In genomic region chr17:20263595-20263994, GRCh38 we compare ENCODE assay signal across 13 cellular contexts.
DNase-seq lines count a peak whose midpoint lies in the region; ATAC-seq and TF ChIP-seq lines count a peak whose summit lies in the region.
"Had no signal": no experiment of that assay in that cellular context is flagged by ENCODE, and none has a peak within 500 bp of the region (broad histone marks: within the 10 kb centered on the region; RNA-seq: fewer than 3 reads in every experiment).

No MANE protein-coding gene starts in this region.

- H3K9ac ChIP-seq in HUES48 (ENCODE audit: low read depth, low read length): no peak overlapping the region

- no peaks in the 10 kb centered on the region for H3K27me3 Mint-ChIP-seq in CD4-positive, alpha-beta T cell

- peak overlapping the region; percentile 25 for H3K4me3 Mint-ChIP-seq in CD4-positive, alpha-beta T cell
- H3K4me3 Mint-ChIP-seq: activated T-helper 1 cell treated with anti-CD3 and anti-CD28 coated beads, Interleukin-12 subunit alpha, Interleukin-12 subunit beta, Interleukin-2, Interleukin-4 antibody, amounts not matched to agents 30 ng/mL and 10 ng/mL and 1 ng/mL, durations not matched to agents 14 hours and 24 hours and 36 hours had no signal

- no peak for TF ChIP-seq CTCF in CD4-positive, alpha-beta T cell (IDR thresholded peaks at IDR 0.05)

- intact Hi-C loops in CD4-positive, alpha-beta T cell (cut with DNase I, micrococcal nuclease): no loop called here

- no peak overlapping the region for H3K27ac ChIP-seq in CD4-positive, alpha-beta T cell (ENCODE audit: low read depth, low read length)
- H3K27ac ChIP-seq in HUES48 (ENCODE audit: low read depth, low read length): peak overlapping the region; percentile 45
- H3K27ac ChIP-seq: HL-60, neutrophil, VCaP had no signal

- H3K4me3 ChIP-seq in HUES48 (ENCODE audit: low read depth, low read length): no peak overlapping the region

- POLR2A ChIA-PET in CD4-positive, alpha-beta T cell (lab: Charles Lee): interaction anchor here (0.8 kb wide), 1 partner anchor 13 kb away, joined by 5 read pairs; no protein-coding TSS in a partner anchor

- H3K9me3 Mint-ChIP-seq in CD4-positive, alpha-beta T cell: no peaks in the 10 kb centered on the region

- peaks cover 20% of the 10 kb centered on the region for H3K4me1 ChIP-seq in HUES48 (ENCODE audit: control insufficient read depth, insufficient read depth, low read length)

- H3K9me3 ChIP-seq in CD4-positive, alpha-beta T cell (ENCODE audit: control insufficient read depth, low read length): peaks cover 1% of the 10 kb centered on the region
- H3K9me3 ChIP-seq in HUES48 (ENCODE audit: control insufficient read depth, insufficient read depth, low read length): no peaks in the 10 kb centered on the region
- H3K9me3 ChIP-seq: neutrophil had no signal

- peaks cover 45% of the 10 kb centered on the region for H3K36me3 ChIP-seq in HUES48 (ENCODE audit: control insufficient read depth, insufficient read depth, low read length)

- ATAC-seq in CD4-positive, alpha-beta T cell (ENCODE audit: poor library complexity): no peak
- no peak for ATAC-seq in GM21528 (IDR thresholded peaks at IDR 0.05; ENCODE audit: low FRiP score, unreplicated experiment)

- H3K4me1 Mint-ChIP-seq in CD4-positive, alpha-beta T cell (ENCODE audit: low read depth): peaks cover 73% of the 10 kb centered on the region

- no peaks in the 10 kb centered on the region for H3K36me3 Mint-ChIP-seq in CD4-positive, alpha-beta T cell (ENCODE audit: low read depth)

- CTCF ChIA-PET in CD4-positive, alpha-beta T cell (lab: Charles Lee): no interaction called here

- no peaks in the 10 kb centered on the region for H3K27me3 ChIP-seq in CD4-positive, alpha-beta T cell (ENCODE audit: control insufficient read depth, insufficient read depth, low read length)
- no peaks in the 10 kb centered on the region for H3K27me3 ChIP-seq in HUES48 (ENCODE audit: control insufficient read depth, insufficient read depth, low read length)
- H3K27me3 ChIP-seq: neutrophil had no signal

- DNase-seq in CD4-positive, alpha-beta T cell: no peak
- DNase-seq in astrocyte of the hippocampus (ENCODE audit: low read depth, low spot score) (peak; percentile 32), iris pigment epithelial cell (ENCODE audit: low read depth) (peak; percentile 17), C1 segment of cervical spinal cord (lab: John Stamatoyannopoulos, UW) (no peak), glomerular visceral epithelial cell (ENCODE audit: extremely low spot score) (no peak), NCI-H82 treated with DMSO at 0.1 percent for 48 hours (lab: John Stamatoyannopoulos, UW; ENCODE audit: unreplicated experiment) (no peak)
- DNase-seq: stimulated activated naive CD4-positive, alpha-beta T cell treated with Interleukin-2 at 50 U/mL for 16 hours had no signal

- H3K27ac Mint-ChIP-seq in CD4-positive, alpha-beta T cell: peak overlapping the region; percentile 83
- H3K27ac Mint-ChIP-seq: activated T-helper 1 cell treated with anti-CD3 and anti-CD28 coated beads, Interleukin-12 subunit alpha, Interleukin-12 subunit beta, Interleukin-2, Interleukin-4 antibody, amounts not matched to agents 30 ng/mL and 10 ng/mL and 1 ng/mL, durations not matched to agents 14 hours and 24 hours and 36 hours had no signal

Comparison
In these comparisons a context has a peak if more than half of its experiments do, and no peak if none do; other contexts are left out.
1. DNase-seq: peak in astrocyte of the hippocampus (single experiment) and iris pigment epithelial cell (single experiment); none in CD4-positive, alpha-beta T cell (0 of 10), C1 segment of cervical spinal cord (0 of 14), glomerular visceral epithelial cell (single experiment) and NCI-H82 treated with DMSO at 0.1 percent for 48 hours (single experiment).